Comparison of ENCODE assay signal across 8 cellular contexts in genomic region chr1:226738421-226738994, GRCh38. TPM values are rescaled to one million over a fixed set of nuclear protein-coding genes. Genes with fewer than 3 reads are reported as not detected.
DNase-seq lines count a peak whose midpoint lies in the region; ATAC-seq and TF ChIP-seq lines count a peak whose summit lies in the region.

No MANE protein-coding gene starts in this region.

- H3K9me3 ChIP-seq in iPS-18a (ENCODE audit: control insufficient read depth, low read depth, low read length) (no peaks in the 10 kb centered on the region), gastrocnemius medialis (peaks cover 0 to 3% (median 0%) of the 10 kb centered on the region in 3 donors)

- intact Hi-C loops in gastrocnemius medialis (cut with DNase I; ENCODE audit: low total_unique reads), result loop anchor here (5.0 kb wide), 2 partner anchors 81 to 101 kb away; no protein-coding TSS in a partner anchor

- ATAC-seq in HG02678 (IDR thresholded peaks at IDR 0.05; ENCODE audit: unreplicated experiment) (peak; percentile 30), gastrocnemius medialis (peak; percentile 40)

- H3K36me3 ChIP-seq in iPS-18a (ENCODE audit: control insufficient read depth, low read depth, low read length) (no peaks in the 10 kb centered on the region), gastrocnemius medialis (no peaks in the 10 kb centered on the region)

- DNase-seq in NCI-H2196 (lab: John Stamatoyannopoulos, UW; ENCODE audit: unreplicated experiment) (peak; percentile 13), NCI-H2196 treated with DMSO at 0.1 percent for 48 hours (lab: John Stamatoyannopoulos, UW; ENCODE audit: unreplicated experiment) (no peak), RPMI7951 (ENCODE audit: low read depth) (peak; percentile 35), astrocyte of the spinal cord (ENCODE audit: low read depth, low spot score) (peak; percentile 33), gastrocnemius medialis (peak in 1 of 2 donors; percentile 13), putamen (ENCODE audit: low spot score) (no peak)

- H3K9ac ChIP-seq in iPS-18a (ENCODE audit: low read length), result peak overlapping the region; percentile 4

- peak overlapping the region; percentile 57 for H3K4me3 ChIP-seq in astrocyte of the spinal cord (ENCODE audit: low read depth, low read length)
- H3K4me3 ChIP-seq in iPS-18a (ENCODE audit: low read length), result peak overlapping the region; percentile 74
- H3K4me3 ChIP-seq in gastrocnemius medialis, result peak overlapping the region; percentile 79 to 86 (median 84)

- H3K4me1 ChIP-seq in iPS-18a (ENCODE audit: control insufficient read depth, low read depth, low read length) (peaks cover 8% of the 10 kb centered on the region), gastrocnemius medialis (peaks cover 23 to 26% of the 10 kb centered on the region in 2 donors)

- H3K27ac ChIP-seq in iPS-18a (ENCODE audit: low read length) (no peak overlapping the region), gastrocnemius medialis (peak overlapping the region; percentile 84 to 91 (median 88))

- no peak for TF ChIP-seq POLR2A in gastrocnemius medialis (IDR thresholded peaks at IDR 0.05)

- in situ Hi-C loops in astrocyte of the spinal cord (cut with HindIII; ENCODE audit: low sequenced_read_pairs), result no loop called here
- in situ Hi-C loops in gastrocnemius medialis (cut with MboI; ENCODE audit: low sequenced_read_pairs in 4 of 4), result loop anchor here in 2 of 4 donors (10.0 kb wide), 1 partner anchor 86 kb away; no protein-coding TSS in a partner anchor

- H3K27me3 ChIP-seq in iPS-18a (ENCODE audit: control insufficient read depth, insufficient read depth, low read length) (peaks cover 65% of the 10 kb centered on the region), gastrocnemius medialis (no peaks in the 10 kb centered on the region)

- TF ChIP-seq CTCF in astrocyte of the spinal cord (IDR thresholded peaks at IDR 0.05; ENCODE audit: low read depth, low read length) (no peak), gastrocnemius medialis (IDR thresholded peaks at IDR 0.05 in 4 of 5, conservative IDR thresholded peaks at IDR 0.05 in 1 of 5) (peak in 2 of 5 experiments; percentile 7 to 10)

RNA-seq across cellular contexts. Expression of gene ITPKB, which starts 0.6 kb away (rescaled TPM):
- 2.5 and 3.8 TPM in 2 replicates for total RNA-seq in RPMI7951 (2014; rRNA removed; shearing (Covaris generic))
- 10 to 100 TPM in 1 of 4 donors, 1 to 10 TPM in 3; 7.1 to 13.9 (median 7.8) TPM for total RNA-seq in gastrocnemius medialis

Comparison
In these comparisons a context has a peak if more than half of its experiments do, and no peak if none do; other contexts are left out.
1. DNase-seq: peak in NCI-H2196 (single experiment), RPMI7951 (single experiment) and astrocyte of the spinal cord (single experiment); none in NCI-H2196 treated with DMSO at 0.1 percent for 48 hours (single experiment) and putamen (single experiment).
2. Peak in every context shown above with its lines, with median percentiles within 50 percentile points of each other: H3K4me3 ChIP-seq.